Comparison of ENCODE assay signal across 1 cellular context in genomic region chr10:68083953-68084352, GRCh38.
TF ChIP-seq lines count a peak whose summit lies in the region.

No MANE protein-coding gene starts in this region.

TF ChIP-seq in SK-N-SH, 30 proteins besides CTCF, POLR2A, EP300 and RAD21 (continued from another document):
- no peak for TF ChIP-seq RXRA (IDR thresholded peaks at IDR 0.05; ENCODE audit: borderline replicate concordance, low read depth)
- no peak for TF ChIP-seq TCF12 (IDR thresholded peaks at IDR 0.05)
- no peak for TF ChIP-seq ZBTB33 (IDR thresholded peaks at IDR 0.05; ENCODE audit: borderline replicate concordance, low read depth)
TF ChIP-seq in SK-N-SH: peak in this region for 0.
